Comparison of ENCODE assay signal across 1 cellular context in the genomic region with DNA sequence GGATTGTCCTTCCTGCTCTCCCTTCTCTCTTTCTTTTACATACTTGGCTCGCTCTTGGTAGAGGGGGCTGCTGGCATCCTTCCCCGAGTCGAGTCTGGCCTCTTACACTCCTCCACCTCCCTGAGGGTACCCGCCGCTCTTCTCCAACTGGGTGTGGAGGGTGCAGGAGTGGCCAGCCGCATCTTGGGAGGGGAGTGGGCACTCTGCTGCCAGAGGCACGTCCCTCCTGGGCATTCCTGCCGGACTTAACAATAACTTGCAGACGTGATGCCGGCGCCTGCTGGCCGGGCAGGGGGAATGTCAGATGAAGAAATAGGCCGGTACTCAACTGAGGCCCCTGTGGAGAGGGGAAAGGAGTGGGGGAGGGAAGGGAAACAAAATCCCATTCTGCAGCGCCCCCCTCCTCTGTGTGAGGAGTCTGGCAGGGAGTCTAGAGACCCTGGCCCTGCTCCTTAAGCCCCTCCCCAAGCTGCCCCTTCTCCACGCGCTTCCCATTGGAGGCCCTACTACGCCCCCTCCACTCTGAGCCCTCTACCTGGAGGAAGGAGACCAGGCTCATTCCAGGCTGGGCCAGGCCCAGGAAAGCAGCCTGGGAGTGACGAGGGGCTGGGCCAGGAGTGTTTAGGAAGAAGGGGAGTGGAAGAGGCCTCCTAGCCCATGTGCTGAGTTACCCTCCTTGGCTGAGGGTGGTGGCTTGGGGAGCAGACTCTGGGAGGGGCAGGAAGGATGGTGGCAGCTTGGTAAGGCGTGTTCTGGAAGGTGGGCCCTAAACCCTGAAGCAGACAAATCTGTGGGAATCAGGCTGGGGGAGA.
A peak's percentile ranks its signal among the peaks of the same experiment; 100 is the strongest.
TF ChIP-seq lines count a peak whose summit lies in the region.

No MANE protein-coding gene starts in this region.

TF ChIP-seq in K562, 482 proteins besides CTCF, POLR2A, EP300 and RAD21 (continued from another document):
- no peak for TF ChIP-seq ZBTB33 (CRISPR knock-in tag; IDR thresholded peaks at IDR 0.05)
- TF ChIP-seq FOXA3 (CRISPR knock-in tag; conservative IDR thresholded peaks at IDR 0.05 in 1 of 2, IDR thresholded peaks at IDR 0.05 in 1 of 2) = 0 out of 4 replicates have a peak, but pooled peaks of 1 of the 2 experiments have one; percentile 18
- no peak for TF ChIP-seq COPS2 (conservative IDR thresholded peaks at IDR 0.05)
- TF ChIP-seq ZNF146 (CRISPR knock-in tag; IDR thresholded peaks at IDR 0.05; ENCODE audit: unreplicated experiment) = no peak
- TF ChIP-seq ZFP36 (IDR thresholded peaks at IDR 0.05; ENCODE audit: low read depth, low read length, partially characterized antibody) = no peak
- TF ChIP-seq, protein P1, sequence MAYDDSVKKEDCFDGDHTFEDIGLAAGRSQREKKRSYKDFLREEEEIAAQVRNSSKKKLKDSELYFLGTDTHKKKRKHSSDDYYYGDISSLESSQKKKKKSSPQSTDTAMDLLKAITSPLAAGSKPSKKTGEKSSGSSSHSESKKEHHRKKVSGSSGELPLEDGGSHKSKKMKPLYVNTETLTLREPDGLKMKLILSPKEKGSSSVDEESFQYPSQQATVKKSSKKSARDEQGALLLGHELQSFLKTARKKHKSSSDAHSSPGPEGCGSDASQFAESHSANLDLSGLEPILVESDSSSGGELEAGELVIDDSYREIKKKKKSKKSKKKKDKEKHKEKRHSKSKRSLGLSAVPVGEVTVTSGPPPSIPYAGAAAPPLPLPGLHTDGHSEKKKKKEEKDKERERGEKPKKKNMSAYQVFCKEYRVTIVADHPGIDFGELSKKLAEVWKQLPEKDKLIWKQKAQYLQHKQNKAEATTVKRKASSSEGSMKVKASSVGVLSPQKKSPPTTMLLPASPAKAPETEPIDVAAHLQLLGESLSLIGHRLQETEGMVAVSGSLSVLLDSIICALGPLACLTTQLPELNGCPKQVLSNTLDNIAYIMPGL (CRISPR knock-in tag; IDR thresholded peaks at IDR 0.05) = no peak
- TF ChIP-seq, protein P2, sequence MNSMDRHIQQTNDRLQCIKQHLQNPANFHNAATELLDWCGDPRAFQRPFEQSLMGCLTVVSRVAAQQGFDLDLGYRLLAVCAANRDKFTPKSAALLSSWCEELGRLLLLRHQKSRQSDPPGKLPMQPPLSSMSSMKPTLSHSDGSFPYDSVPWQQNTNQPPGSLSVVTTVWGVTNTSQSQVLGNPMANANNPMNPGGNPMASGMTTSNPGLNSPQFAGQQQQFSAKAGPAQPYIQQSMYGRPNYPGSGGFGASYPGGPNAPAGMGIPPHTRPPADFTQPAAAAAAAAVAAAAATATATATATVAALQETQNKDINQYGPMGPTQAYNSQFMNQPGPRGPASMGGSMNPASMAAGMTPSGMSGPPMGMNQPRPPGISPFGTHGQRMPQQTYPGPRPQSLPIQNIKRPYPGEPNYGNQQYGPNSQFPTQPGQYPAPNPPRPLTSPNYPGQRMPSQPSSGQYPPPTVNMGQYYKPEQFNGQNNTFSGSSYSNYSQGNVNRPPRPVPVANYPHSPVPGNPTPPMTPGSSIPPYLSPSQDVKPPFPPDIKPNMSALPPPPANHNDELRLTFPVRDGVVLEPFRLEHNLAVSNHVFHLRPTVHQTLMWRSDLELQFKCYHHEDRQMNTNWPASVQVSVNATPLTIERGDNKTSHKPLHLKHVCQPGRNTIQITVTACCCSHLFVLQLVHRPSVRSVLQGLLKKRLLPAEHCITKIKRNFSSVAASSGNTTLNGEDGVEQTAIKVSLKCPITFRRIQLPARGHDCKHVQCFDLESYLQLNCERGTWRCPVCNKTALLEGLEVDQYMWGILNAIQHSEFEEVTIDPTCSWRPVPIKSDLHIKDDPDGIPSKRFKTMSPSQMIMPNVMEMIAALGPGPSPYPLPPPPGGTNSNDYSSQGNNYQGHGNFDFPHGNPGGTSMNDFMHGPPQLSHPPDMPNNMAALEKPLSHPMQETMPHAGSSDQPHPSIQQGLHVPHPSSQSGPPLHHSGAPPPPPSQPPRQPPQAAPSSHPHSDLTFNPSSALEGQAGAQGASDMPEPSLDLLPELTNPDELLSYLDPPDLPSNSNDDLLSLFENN (IDR thresholded peaks at IDR 0.05; ENCODE audit: low read depth in 2 of 2, low read length in 2 of 2) = no peak
- no peak for TF ChIP-seq TAL1 (IDR thresholded peaks at IDR 0.05)
- peak; percentile 47 for TF ChIP-seq KDM5B (IDR thresholded peaks at IDR 0.05; ENCODE audit: insufficient replicate concordance, low read depth, low read length)
- no peak for TF ChIP-seq JUND (IDR thresholded peaks at IDR 0.05; ENCODE audit: borderline replicate concordance, low read depth, low read length)
- TF ChIP-seq JUND (tag; IDR thresholded peaks at IDR 0.05; ENCODE audit: borderline replicate concordance, low read depth, low read length) = no peak
- no peak for TF ChIP-seq GTF3C2 (IDR thresholded peaks at IDR 0.05; ENCODE audit: borderline replicate concordance, extremely low read depth, insufficient read length)
- no peak for TF ChIP-seq ZNF511 (CRISPR knock-in tag; IDR thresholded peaks at IDR 0.05)
- no peak for TF ChIP-seq CHD2 (IDR thresholded peaks at IDR 0.05; ENCODE audit: low read depth, low read length)
- TF ChIP-seq BACH1 (tag; IDR thresholded peaks at IDR 0.05) = no peak
- TF ChIP-seq MAX (CRISPR knock-in tag; IDR thresholded peaks at IDR 0.05) = 0 out of 2 replicates have a peak, but pooled peaks have one; percentile 39
- peak; percentile 43; the same call in 1 of the 2 replicates for TF ChIP-seq XRCC5 (IDR thresholded peaks at IDR 0.05; ENCODE audit: low read depth, low read length)
- TF ChIP-seq IRF9 (tag; IDR thresholded peaks at IDR 0.05) = no peak
- TF ChIP-seq NR2C2 (CRISPR knock-in tag; IDR thresholded peaks at IDR 0.05) = no peak
- TF ChIP-seq NR2C2 (tag; IDR thresholded peaks at IDR 0.05) = no peak
- TF ChIP-seq BMI1 (IDR thresholded peaks at IDR 0.05; ENCODE audit: low read length) = no peak
- 0 out of 2 replicates have a peak, but pooled peaks have one; percentile 75 for TF ChIP-seq MED1 (CRISPR knock-in tag; IDR thresholded peaks at IDR 0.05; ENCODE audit: borderline replicate concordance)
- no peak for TF ChIP-seq ERF (CRISPR knock-in tag; IDR thresholded peaks at IDR 0.05)
- TF ChIP-seq HMGN3 (IDR thresholded peaks at IDR 0.05; ENCODE audit: borderline replicate concordance, extremely low read depth, insufficient read length, low read depth, low read length) = no peak
- no peak for TF ChIP-seq TFE3 (CRISPR knock-in tag; IDR thresholded peaks at IDR 0.05)
- peak; percentile 21; the same call in 1 of the 2 replicates for TF ChIP-seq STAG1 (CRISPR knock-in tag; IDR thresholded peaks at IDR 0.05; ENCODE audit: borderline replicate concordance)
- peak; percentile 73 for TF ChIP-seq ARID4B (CRISPR knock-in tag; IDR thresholded peaks at IDR 0.05)
